In the genomic region with DNA sequence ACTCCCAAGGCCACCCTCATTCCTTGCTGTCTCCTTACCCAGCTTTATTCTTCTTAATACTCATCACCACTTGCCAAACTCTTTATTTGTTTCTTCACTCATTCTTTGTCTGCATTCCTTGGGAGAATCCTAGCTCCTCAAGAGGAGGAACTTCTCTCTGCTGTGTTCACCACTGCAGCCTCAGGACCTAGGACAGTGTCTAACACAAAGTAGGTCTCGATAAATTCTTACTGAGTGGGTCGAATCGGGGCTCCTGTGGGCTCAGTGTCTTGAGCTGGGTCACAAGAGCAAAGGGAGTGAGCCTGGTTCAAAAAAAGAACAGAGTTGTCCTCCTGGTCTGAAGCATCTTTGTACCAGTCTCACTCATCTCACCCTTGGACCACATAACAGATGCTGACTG, we compare ENCODE assay signal across 29 cellular contexts.
"Had no signal": no experiment of that assay in that cellular context is flagged by ENCODE, and none has a peak within 500 bp of the region (broad histone marks: within the 10 kb centered on the region; RNA-seq: fewer than 3 reads in every experiment).

No MANE protein-coding gene starts in this region.

- H3K27me3 ChIP-seq: stomach, suprapubic skin, testis, thyroid gland, tibial artery, tibial nerve, transverse colon, upper lobe of left lung, upper lobe of right lung, uterus, vagina had no signal

- H3K27ac ChIP-seq: stomach, suprapubic skin, testis, thoracic aorta, thyroid gland, tibial artery, tibial nerve, transverse colon, upper lobe of left lung, upper lobe of right lung, uterus, vagina had no signal

- DNase-seq: stimulated activated CD4-positive, alpha-beta T cell treated with anti-CD3 and anti-CD28 coated beads, Interleukin-2, amount 100 ng/mL, for 48 hours; stimulated activated CD4-positive, alpha-beta T cell treated with anti-CD3 and anti-CD28 coated beads, Interleukin-4, amount 100 ng/mL, for 1 hour; stimulated activated CD4-positive, alpha-beta T cell treated with anti-CD3 and anti-CD28 coated beads, Interleukin-4, amount 100 ng/mL, for 24 hours; stimulated activated CD4-positive, alpha-beta T cell treated with anti-CD3 and anti-CD28 coated beads, Interleukin-4, amount 100 ng/mL, for 4 hours; stimulated activated CD8-positive, alpha-beta memory T cell treated with anti-CD3 and anti-CD28 coated beads, Interleukin-4, amount 100 ng/mL, for 48 hours; stimulated activated naive B cell treated with anti-CD40 and anti-IgM and Interleukin-4, amounts not matched to agents 10 μg/mL and 1 μg/mL and 100 μg/mL, for 72 hours; stimulated activated naive CD4-positive, alpha-beta T cell; stimulated activated naive CD4-positive, alpha-beta T cell treated with Interleukin-2 at 50 U/mL for 16 hours; stimulated activated naive CD8-positive, alpha-beta T cell treated with anti-CD3 and anti-CD28 coated beads, Interleukin-15, amount 100 ng/mL, for 72 hours; stimulated activated naive CD8-positive, alpha-beta T cell treated with anti-CD3 and anti-CD28 coated beads, Interleukin-15, Interleukin-2, amounts not matched to agents 100 U/mL and 50 U/mL, for 24 hours; stomach; substantia nigra; testis; thyroid gland; tibial artery; transverse colon; trophoblast cell; upper lobe of left lung; upper lobe of right lung; uterus had no signal

- H3K36me3 ChIP-seq: stomach, suprapubic skin, thoracic aorta, thyroid gland, tibial artery, tibial nerve, transverse colon, upper lobe of left lung, upper lobe of right lung, uterus, vagina had no signal

- H3K36me3 Mint-ChIP-seq: stimulated activated effector memory CD8-positive, alpha-beta T cell treated with anti-CD3 and anti-CD28 coated beads, Interleukin-12 subunit alpha, Interleukin-12 subunit beta, amount 100 ng/mL, for 72 hours; stimulated activated memory B cell treated with anti-CD40 and anti-IgM and Interleukin-4, amounts not matched to agents 10 μg/mL and 1 μg/mL and 100 μg/mL, for 72 hours; stimulated activated naive B cell treated with anti-CD40 and anti-IgM and Interleukin-4, amounts not matched to agents 10 μg/mL and 1 μg/mL and 100 μg/mL, for 72 hours; type B pancreatic cell had no signal

- FAIRE-seq: urothelium cell line had no signal

- H3K4me1 ChIP-seq: stomach, suprapubic skin, testis, thyroid gland, tibial artery, tibial nerve, transverse colon, upper lobe of left lung, upper lobe of right lung, uterus, vagina had no signal

- H3K4me3 ChIP-seq: stomach, suprapubic skin, testis, thoracic aorta, thyroid gland, tibial artery, tibial nerve, transverse colon, upper lobe of left lung, upper lobe of right lung, uterus, vagina had no signal

- H3K27ac Mint-ChIP-seq: stimulated activated effector memory CD8-positive, alpha-beta T cell treated with anti-CD3 and anti-CD28 coated beads, Interleukin-12 subunit alpha, Interleukin-12 subunit beta, amount 100 ng/mL, for 72 hours; stimulated activated memory B cell treated with anti-CD40 and anti-IgM and Interleukin-4, amounts not matched to agents 10 μg/mL and 1 μg/mL and 100 μg/mL, for 72 hours; stimulated activated naive B cell treated with anti-CD40 and anti-IgM and Interleukin-4, amounts not matched to agents 10 μg/mL and 1 μg/mL and 100 μg/mL, for 72 hours; stimulated activated naive CD8-positive, alpha-beta T cell treated with anti-CD3 and anti-CD28 coated beads, Interleukin-15, amount 100 ng/mL, for 72 hours; stimulated activated naive CD8-positive, alpha-beta T cell treated with anti-CD3 and anti-CD28 coated beads, Interleukin-15, Interleukin-2, amounts not matched to agents 100 ng/mL and 50 ng/mL, for 24 hours; type B pancreatic cell had no signal

- H3K4me3 Mint-ChIP-seq: stimulated activated effector memory CD8-positive, alpha-beta T cell treated with anti-CD3 and anti-CD28 coated beads, Interleukin-12 subunit alpha, Interleukin-12 subunit beta, amount 100 ng/mL, for 72 hours; stimulated activated memory B cell treated with anti-CD40 and anti-IgM and Interleukin-4, amounts not matched to agents 10 μg/mL and 1 μg/mL and 100 μg/mL, for 72 hours; stimulated activated naive B cell treated with anti-CD40 and anti-IgM and Interleukin-4, amounts not matched to agents 10 μg/mL and 1 μg/mL and 100 μg/mL, for 72 hours; stimulated activated naive CD8-positive, alpha-beta T cell treated with anti-CD3 and anti-CD28 coated beads, Interleukin-15, amount 100 ng/mL, for 72 hours; stimulated activated naive CD8-positive, alpha-beta T cell treated with anti-CD3 and anti-CD28 coated beads, Interleukin-15, Interleukin-2, amounts not matched to agents 100 ng/mL and 50 ng/mL, for 24 hours; type B pancreatic cell had no signal

- H3K4me1 Mint-ChIP-seq: stimulated activated effector memory CD8-positive, alpha-beta T cell treated with anti-CD3 and anti-CD28 coated beads, Interleukin-12 subunit alpha, Interleukin-12 subunit beta, amount 100 ng/mL, for 72 hours; stimulated activated memory B cell treated with anti-CD40 and anti-IgM and Interleukin-4, amounts not matched to agents 10 μg/mL and 1 μg/mL and 100 μg/mL, for 72 hours; stimulated activated naive B cell treated with anti-CD40 and anti-IgM and Interleukin-4, amounts not matched to agents 10 μg/mL and 1 μg/mL and 100 μg/mL, for 72 hours; stimulated activated naive CD8-positive, alpha-beta T cell treated with anti-CD3 and anti-CD28 coated beads, Interleukin-15, amount 100 ng/mL, for 72 hours had no signal

- ATAC-seq: stimulated activated effector memory CD8-positive, alpha-beta T cell treated with anti-CD3 and anti-CD28 coated beads, Interleukin-12 subunit alpha, Interleukin-12 subunit beta, amount 100 ng/mL, for 72 hours; stimulated activated memory B cell treated with anti-CD40 and anti-IgM and Interleukin-4, amounts not matched to agents 10 μg/mL and 1 μg/mL and 100 μg/mL, for 72 hours; stimulated activated naive B cell treated with anti-CD40 and anti-IgM and Interleukin-4, amounts not matched to agents 10 μg/mL and 1 μg/mL and 100 μg/mL, for 72 hours; stimulated activated naive CD8-positive, alpha-beta T cell treated with anti-CD3 and anti-CD28 coated beads, Interleukin-15, amount 100 ng/mL, for 72 hours; stimulated activated naive CD8-positive, alpha-beta T cell treated with anti-CD3 and anti-CD28 coated beads, Interleukin-15, Interleukin-2, amounts not matched to agents 100 U/mL and 50 U/mL, for 24 hours; upper lobe of right lung had no signal

- H3K27me3 Mint-ChIP-seq: stimulated activated memory B cell treated with anti-CD40 and anti-IgM and Interleukin-4, amounts not matched to agents 10 μg/mL and 1 μg/mL and 100 μg/mL, for 72 hours; stimulated activated naive B cell treated with anti-CD40 and anti-IgM and Interleukin-4, amounts not matched to agents 10 μg/mL and 1 μg/mL and 100 μg/mL, for 72 hours; stimulated activated naive CD8-positive, alpha-beta T cell treated with anti-CD3 and anti-CD28 coated beads, Interleukin-15, amount 100 ng/mL, for 72 hours; stimulated activated naive CD8-positive, alpha-beta T cell treated with anti-CD3 and anti-CD28 coated beads, Interleukin-15, Interleukin-2, amounts not matched to agents 100 ng/mL and 50 ng/mL, for 24 hours had no signal

- H3K9me3 ChIP-seq: testis, thoracic aorta, thyroid gland, tibial artery, tibial nerve, transverse colon, upper lobe of left lung, upper lobe of right lung, uterus, vagina had no signal
